ENCODE assay signal across 8 cellular contexts in the genomic region with DNA sequence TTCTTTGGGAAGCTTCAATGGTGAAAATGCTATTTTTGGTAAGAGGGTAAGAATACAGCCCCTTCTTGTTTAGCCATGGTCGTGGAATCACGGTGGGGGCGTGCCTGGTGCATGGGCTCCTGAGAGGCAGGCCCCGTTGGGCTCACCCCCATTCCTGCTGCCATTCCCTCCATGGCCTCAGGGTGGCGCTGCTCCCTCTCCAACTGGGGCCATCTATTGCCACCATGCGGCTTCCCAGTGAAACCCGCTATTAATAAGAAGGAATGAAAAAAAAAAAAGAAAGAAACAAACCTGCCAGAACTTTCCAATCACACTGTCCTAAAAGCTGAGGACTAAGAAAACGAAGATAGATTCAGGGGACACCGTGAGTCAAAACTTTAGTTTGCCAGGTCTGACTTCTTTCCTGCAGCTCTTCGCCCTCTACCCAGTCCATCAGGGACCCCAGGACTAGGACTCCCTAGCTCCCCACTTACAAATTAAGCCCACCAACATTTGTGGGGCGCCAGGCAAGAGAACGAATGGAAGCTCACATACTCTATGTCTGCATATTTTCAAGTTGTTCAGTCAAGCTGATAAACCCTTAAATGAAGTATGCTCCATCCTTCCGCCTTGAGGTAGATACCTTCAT. TPM values are rescaled to one million over a fixed set of nuclear protein-coding genes. Genes with fewer than 3 reads are reported as not detected.
DNase-seq lines count a peak whose midpoint lies in the region; ATAC-seq and TF ChIP-seq lines count a peak whose summit lies in the region.

No MANE protein-coding gene starts in this region.

- peaks cover 6% of the 10 kb centered on the region for H3K27me3 Mint-ChIP-seq in nephron (ENCODE audit: low read depth)

- peak; percentile 94 to 99 (median 98) for TF ChIP-seq CTCF in esophagus squamous epithelium (IDR thresholded peaks at IDR 0.05)
- peak; percentile 98 to 99 (median 98) for TF ChIP-seq CTCF in nephron (IDR thresholded peaks at IDR 0.05; ENCODE audit: unreplicated experiment in 3 of 3)

- H3K4me3 ChIP-seq in esophagus squamous epithelium, result no peak overlapping the region

- WGBS in esophagus squamous epithelium, 2 donors, result 28 to 31% methylated on average over 12 to 13 of the region's 13 CpGs

- no peak overlapping the region for H3K27ac Mint-ChIP-seq in nephron

- peak overlapping the region in 1 of 4 donors; percentile 14 for H3K27ac ChIP-seq in esophagus squamous epithelium

- H3K4me1 ChIP-seq in esophagus squamous epithelium, result peaks cover 0 to 22% (median 7%) of the 10 kb centered on the region in 3 donors

- intact Hi-C loops in esophagus squamous epithelium (cut with DNase I), result loop anchor here (2.0 to 5.0 kb wide), 2 partner anchors 70 to 119 kb away; no protein-coding TSS in a partner anchor

- no peaks in the 10 kb centered on the region for H3K4me1 Mint-ChIP-seq in nephron

- no peaks in the 10 kb centered on the region for H3K27me3 ChIP-seq in esophagus squamous epithelium

- DNase-seq in NCI-H524 (lab: John Stamatoyannopoulos, UW) (peak; percentile 17 to 65), NCI-H524 treated with DMSO at 0.1 percent for 48 hours (lab: John Stamatoyannopoulos, UW) (no peak), HK-2 (ENCODE audit: unreplicated experiment) (peak; percentile 79), OCI-M2 (lab: John Stamatoyannopoulos, UW; ENCODE audit: unreplicated experiment) (peak; percentile 46), activated T-cell treated with anti-CD3 and anti-CD28 coated beads for 48 hours (ENCODE audit: low read depth) (peak; percentile 85), esophagus squamous epithelium (lab: John Stamatoyannopoulos, UW) (peak; percentile 6)
- DNase-seq in stimulated activated naive CD8-positive, alpha-beta T cell treated with anti-CD3 and anti-CD28 coated beads, Interleukin-15, Interleukin-2, amounts not matched to agents 100 U/mL and 50 U/mL, for 24 hours, result peak; percentile 91

- TF ChIP-seq POLR2A in esophagus squamous epithelium (IDR thresholded peaks at IDR 0.05), result no peak

- ATAC-seq in stimulated activated naive CD8-positive, alpha-beta T cell treated with anti-CD3 and anti-CD28 coated beads, Interleukin-15, Interleukin-2, amounts not matched to agents 100 U/mL and 50 U/mL, for 24 hours, result peak; percentile 94

- no peaks in the 10 kb centered on the region for H3K36me3 ChIP-seq in esophagus squamous epithelium

- H3K9me3 ChIP-seq in esophagus squamous epithelium, result no peaks in the 10 kb centered on the region

- H3K9me3 Mint-ChIP-seq in nephron, result no peaks in the 10 kb centered on the region

- H3K36me3 Mint-ChIP-seq in nephron (ENCODE audit: low read depth), result no peaks in the 10 kb centered on the region

- no peak overlapping the region for H3K4me3 Mint-ChIP-seq in nephron

RNA-seq across cellular contexts. Expression of gene ABHD2, which starts 30.6 kb away (rescaled TPM):
- total RNA-seq in esophagus squamous epithelium, result 10 to 100 TPM; 31.0 to 49.3 (median 35.3) TPM
